10 cellular contexts compared by ENCODE assay signal in the genomic region with DNA sequence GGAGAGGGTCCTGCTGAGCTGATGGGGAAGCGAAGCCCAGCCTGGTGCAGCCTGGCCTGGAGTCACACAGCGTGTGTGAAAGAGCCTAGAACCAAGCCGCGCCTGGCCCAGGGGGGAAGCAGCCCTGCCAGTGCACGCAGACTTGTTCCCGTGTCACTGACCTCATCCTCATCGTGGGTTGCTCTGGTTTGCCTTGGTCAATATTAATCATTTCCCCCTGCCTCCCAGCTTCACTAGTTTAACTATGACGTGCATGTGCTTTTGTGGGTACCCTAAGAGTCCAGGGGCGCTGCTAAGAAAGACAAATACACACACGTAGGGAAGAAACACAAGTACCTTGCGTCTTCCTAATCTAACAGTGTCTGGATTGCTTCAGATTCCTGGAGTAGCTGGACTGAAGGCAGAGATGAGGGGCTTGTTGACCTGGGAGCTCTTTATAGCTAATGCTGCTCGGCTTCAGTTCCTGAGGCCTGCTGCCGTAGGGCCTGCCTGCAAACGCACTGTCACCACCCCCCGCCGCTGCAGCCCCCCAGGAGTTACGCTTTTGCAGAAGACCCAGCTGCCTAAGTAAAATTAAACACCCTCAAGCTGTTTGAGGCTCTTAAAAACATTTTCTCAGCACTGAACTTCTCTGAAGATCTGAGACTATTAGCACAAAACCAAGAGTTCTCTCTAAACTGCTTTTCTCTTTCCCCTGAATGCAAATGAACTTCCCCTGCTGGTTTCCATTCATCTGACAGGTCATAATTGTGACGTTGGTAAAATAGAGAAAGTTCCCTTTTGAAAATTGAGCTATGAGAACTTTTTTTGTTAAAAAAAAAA.
DNase-seq lines count a peak whose midpoint lies in the region; ATAC-seq, FAIRE-seq and TF ChIP-seq lines count a peak whose summit lies in the region.
"Had no signal": no experiment of that assay in that cellular context is flagged by ENCODE, and none has a peak within 500 bp of the region (broad histone marks: within the 10 kb centered on the region; RNA-seq: fewer than 3 reads in every experiment).

No MANE protein-coding gene starts in this region.

- POLR2A ChIA-PET in activated CD4-positive, alpha-beta T cell treated with anti-CD3 and anti-CD28 coated beads for 36 hours (lab: Charles Lee): interaction anchor here (0.8 to 1.9 kb wide), 6 partner anchors 9 to 47 kb away, joined by 3 to 13 read pairs (median 4); no protein-coding TSS in a partner anchor

- DNase-seq in activated CD4-positive, alpha-beta T cell treated with anti-CD3 and anti-CD28 coated beads for 36 hours: peak; percentile 62
- DNase-seq in activated CD4-positive, alpha-beta T cell treated with anti-CD3 and anti-CD28 coated beads for 1 hour: no peak
- DNase-seq in Peyer's patch: peak in 2 of 3 donors; percentile 64 to 78
- DNase-seq in germinal center (ENCODE audit: low spot score): peak; percentile 76
- DNase-seq in small intestine: no peak
- no peak for DNase-seq in DMS 273 (lab: John Stamatoyannopoulos, UW; ENCODE audit: unreplicated experiment)
- no peak for DNase-seq in hepatic stellate cell (ENCODE audit: low spot score)

- intact Hi-C loops in activated CD4-positive, alpha-beta T cell treated with anti-CD3 and anti-CD28 coated beads for 36 hours (cut with DNase I, micrococcal nuclease): loop anchor here (1.0 to 5.0 kb wide), 3 partner anchors 10 to 190 kb away; no protein-coding TSS in a partner anchor

- H3K27ac Mint-ChIP-seq in activated CD4-positive, alpha-beta T cell treated with anti-CD3 and anti-CD28 coated beads for 36 hours: peak overlapping the region; percentile 86

- no peaks in the 10 kb centered on the region for H3K27me3 Mint-ChIP-seq in activated CD4-positive, alpha-beta T cell treated with anti-CD3 and anti-CD28 coated beads for 36 hours

- H3K27ac ChIP-seq in Peyer's patch (peak overlapping the region; percentile 68 to 88 (median 78)), small intestine (ENCODE audit: low read depth in 1 of 2, low read length in 1 of 2) (peak overlapping the region; percentile 73 to 91)
- H3K27ac ChIP-seq: parathyroid adenoma had no signal

- peak; percentile 37 for ATAC-seq in activated CD4-positive, alpha-beta T cell treated with anti-CD3 and anti-CD28 coated beads for 36 hours
- peak; percentile 47 for ATAC-seq in HG02759 (IDR thresholded peaks at IDR 0.05; ENCODE audit: unreplicated experiment)

- peak overlapping the region in 1 of 4 donors; percentile 27 for H3K4me3 ChIP-seq in Peyer's patch
- H3K4me3 ChIP-seq in small intestine (ENCODE audit: low read depth in 1 of 2, low read length in 2 of 2): no peak overlapping the region

- 59 to 84% (median 68%) methylated on average over 18 of the region's 18 CpGs for WGBS in small intestine, 3 donors

- H3K4me3 Mint-ChIP-seq in activated CD4-positive, alpha-beta T cell treated with anti-CD3 and anti-CD28 coated beads for 36 hours: peak overlapping the region; percentile 39

- no peak for FAIRE-seq in small intestine (lab: Jason Lieb, UNC)
- FAIRE-seq: A204.1 had no signal

- H3K9me3 Mint-ChIP-seq in activated CD4-positive, alpha-beta T cell treated with anti-CD3 and anti-CD28 coated beads for 36 hours (ENCODE audit: low read depth): no peaks in the 10 kb centered on the region

- no peaks in the 10 kb centered on the region for H3K27me3 ChIP-seq in Peyer's patch
- H3K27me3 ChIP-seq in small intestine (ENCODE audit: control insufficient read depth in 2 of 2, insufficient read depth in 2 of 2, low read length in 2 of 2): no peaks in the 10 kb centered on the region

- peaks cover 0 to 21% (median 8%) of the 10 kb centered on the region in 4 donors for H3K4me1 ChIP-seq in Peyer's patch
- H3K4me1 ChIP-seq in small intestine (ENCODE audit: control insufficient read depth in 2 of 2, insufficient read depth in 1 of 2, low read depth in 1 of 2, low read length in 1 of 2): peaks cover 0 to 3% of the 10 kb centered on the region in 2 donors
- H3K4me1 ChIP-seq: parathyroid adenoma had no signal

- H3K9me3 ChIP-seq in Peyer's patch: no peaks in the 10 kb centered on the region
- H3K9me3 ChIP-seq in small intestine (ENCODE audit: control insufficient read depth, low read depth): no peaks in the 10 kb centered on the region

- no peaks in the 10 kb centered on the region for H3K36me3 Mint-ChIP-seq in activated CD4-positive, alpha-beta T cell treated with anti-CD3 and anti-CD28 coated beads for 36 hours (ENCODE audit: low read depth)

- H3K36me3 ChIP-seq in Peyer's patch (no peaks in the 10 kb centered on the region), small intestine (ENCODE audit: control insufficient read depth in 2 of 2, insufficient read depth in 2 of 2, low read length in 2 of 2) (no peaks in the 10 kb centered on the region)

- no peak for TF ChIP-seq POLR2A in Peyer's patch (IDR thresholded peaks at IDR 0.05)

- H3K4me1 Mint-ChIP-seq in activated CD4-positive, alpha-beta T cell treated with anti-CD3 and anti-CD28 coated beads for 36 hours: peaks cover 82% of the 10 kb centered on the region

- CTCF ChIA-PET in activated CD4-positive, alpha-beta T cell treated with anti-CD3 and anti-CD28 coated beads for 36 hours (lab: Charles Lee): interaction anchor here (0.8 to 1.9 kb wide), 7 partner anchors 7 to 351 kb away, joined by 3 to 7 read pairs (median 3); no protein-coding TSS in a partner anchor

- TF ChIP-seq CTCF in Peyer's patch (IDR thresholded peaks at IDR 0.05): no peak

Comparison
In these comparisons a context has a peak if more than half of its experiments do, and no peak if none do; other contexts are left out.
1. DNase-seq: peak in activated CD4-positive, alpha-beta T cell treated with anti-CD3 and anti-CD28 coated beads for 36 hours (single experiment), Peyer's patch (2 of 3) and germinal center (single experiment); none in activated CD4-positive, alpha-beta T cell treated with anti-CD3 and anti-CD28 coated beads for 1 hour (single experiment), small intestine (single experiment), DMS 273 (single experiment) and hepatic stellate cell (single experiment).